Comparison of ENCODE assay signal across 9 cellular contexts in the genomic region with DNA sequence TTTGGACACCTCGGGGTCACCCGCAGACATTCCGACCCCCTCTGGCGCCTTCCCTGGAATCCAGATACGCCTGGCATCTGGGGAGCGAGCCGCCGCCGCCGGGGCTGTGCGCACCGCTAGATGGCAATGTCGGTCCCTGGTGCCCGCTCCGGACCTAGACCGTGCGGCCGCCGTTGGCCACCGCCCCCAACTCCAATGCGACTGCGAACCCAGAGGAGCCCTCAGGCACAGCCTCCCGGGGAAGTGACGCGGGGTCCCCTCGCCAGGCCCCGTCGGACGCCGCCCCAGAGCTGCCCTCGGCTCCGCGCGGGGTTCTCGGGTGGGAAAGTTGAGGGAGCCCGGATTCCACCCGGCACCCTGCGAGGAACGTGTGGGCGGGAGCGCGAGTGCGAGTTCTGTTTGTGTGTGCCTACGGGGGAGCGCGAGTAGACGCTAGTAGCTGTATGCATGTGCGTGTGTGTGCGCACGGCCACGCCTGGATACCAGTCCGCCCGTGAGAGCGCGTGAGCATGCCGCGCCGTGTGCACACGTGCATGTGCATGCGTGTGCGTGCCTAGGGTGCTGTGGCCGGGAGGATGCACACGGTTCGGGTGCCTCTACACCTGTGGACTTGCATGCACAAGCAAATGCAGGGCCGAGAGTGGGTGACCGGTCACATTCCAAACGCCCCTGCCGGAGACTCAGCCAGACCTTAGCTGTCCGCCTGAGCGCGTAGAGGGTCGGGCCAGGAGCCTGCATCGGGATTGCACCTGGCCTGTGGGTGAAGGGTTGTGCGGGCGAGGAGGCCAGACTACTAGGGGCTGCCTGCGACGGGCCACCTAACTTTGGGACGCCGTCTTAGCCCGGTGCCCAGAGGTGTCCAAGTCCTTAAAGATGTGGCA. TPM values are rescaled to one million over a fixed set of nuclear protein-coding genes. Genes with fewer than 3 reads are reported as not detected.
DNase-seq lines count a peak whose midpoint lies in the region; ATAC-seq and TF ChIP-seq lines count a peak whose summit lies in the region.
"Had no signal": no experiment of that assay in that cellular context is flagged by ENCODE, and none has a peak within 500 bp of the region (broad histone marks: within the 10 kb centered on the region; RNA-seq: fewer than 3 reads in every experiment).

No MANE protein-coding gene starts in this region.

- H3K23ac ChIP-seq in mesendoderm (ENCODE audit: low read length) = peak overlapping the region; percentile 92

- no peak overlapping the region for H3K4ac ChIP-seq in mesendoderm (ENCODE audit: low read depth, low read length)

- no peak overlapping the region for H3K27ac ChIP-seq in mesendoderm (ENCODE audit: low read depth, low read length)
- H3K27ac ChIP-seq: epithelial cell of prostate had no signal

- H3K4me1 ChIP-seq in endocrine pancreas (ENCODE audit: control insufficient read depth, insufficient read depth, low read length) = no peaks in the 10 kb centered on the region
- H3K4me1 ChIP-seq in mesendoderm (ENCODE audit: control insufficient read depth, low read depth, low read length) = peaks cover 6% of the 10 kb centered on the region

- H3K36me3 ChIP-seq in endocrine pancreas (ENCODE audit: control insufficient read depth, insufficient read depth, low read length) (no peaks in the 10 kb centered on the region), mesendoderm (ENCODE audit: control insufficient read depth, insufficient read depth, low read length) (no peaks in the 10 kb centered on the region)

- H3K27me3 ChIP-seq in endocrine pancreas (ENCODE audit: control insufficient read depth, insufficient read depth, low read length) (no peaks in the 10 kb centered on the region), mesendoderm (ENCODE audit: insufficient read depth, low read length, poor library complexity) (peaks cover 16% of the 10 kb centered on the region)

- H3K4me3 ChIP-seq in GM08714 (ENCODE audit: low read length) (peak overlapping the region; percentile 38; the same call in 1 of the 2 replicates), endocrine pancreas (ENCODE audit: control insufficient read depth, insufficient read depth, low read length) (no peak overlapping the region), mesendoderm (ENCODE audit: low read length) (no peak overlapping the region)

- no peak overlapping the region for H4K8ac ChIP-seq in mesendoderm (ENCODE audit: low read depth, low read length)

- H3K79me1 ChIP-seq in mesendoderm (ENCODE audit: low read length) = no peaks in the 10 kb centered on the region

- no peak overlapping the region for H2AK5ac ChIP-seq in mesendoderm (ENCODE audit: low read length)

- peak overlapping the region; percentile 44 for H3K56ac ChIP-seq in mesendoderm (ENCODE audit: low read length)

- CTCF ChIA-PET in HEK293T (lab: Yijun Ruan, JAX) = interaction anchor here (0.6 to 1.6 kb wide), 10 partner anchors 14 to 165 kb away, joined by 3 to 6 read pairs (median 4); no protein-coding TSS in a partner anchor

- no peak overlapping the region for H4K5ac ChIP-seq in mesendoderm (ENCODE audit: low read length)

- peak overlapping the region; percentile 44 for H3K4me2 ChIP-seq in mesendoderm (ENCODE audit: low read length)

- DNase-seq in HEK293T (ENCODE audit: extremely low spot score) (peak; percentile 83), NCI-H2171 (lab: John Stamatoyannopoulos, UW) (peak; percentile 58), mesendoderm (peak; percentile 85), amniotic stem cell (lab: John Stamatoyannopoulos, UW) (no peak)
- peak; percentile 68 for DNase-seq in activated CD4-positive, CD25-positive, alpha-beta regulatory T cell treated with anti-CD3 and anti-CD28 coated beads, Interleukin-2, amount 50 U/mL, for 72 hours
- DNase-seq in stimulated activated naive CD8-positive, alpha-beta T cell treated with anti-CD3 and anti-CD28 coated beads, Interleukin-15, Interleukin-2, amounts not matched to agents 100 U/mL and 50 U/mL, for 24 hours = peak; percentile 82

- POLR2A ChIA-PET in HEK293T (lab: Yijun Ruan, JAX) = interaction anchor here (1.5 kb wide), 1 partner anchor 147 kb away, joined by 6 read pairs; no protein-coding TSS in a partner anchor

- no peaks in the 10 kb centered on the region for H3K79me2 ChIP-seq in mesendoderm (ENCODE audit: control insufficient read depth, insufficient read depth, low read length)

- no peak overlapping the region for H2BK120ac ChIP-seq in mesendoderm (ENCODE audit: low read depth, low read length)

- no peaks in the 10 kb centered on the region for H3K9me3 ChIP-seq in endocrine pancreas (ENCODE audit: control insufficient read depth, low read length)

- H3K9ac ChIP-seq in endocrine pancreas (ENCODE audit: control insufficient read depth, insufficient read depth, low read length) = peak overlapping the region; percentile 5
- H3K9ac ChIP-seq in mesendoderm (ENCODE audit: low read length) = peak overlapping the region; percentile 6

- H2BK15ac ChIP-seq in mesendoderm (replicated peaks; ENCODE audit: low read depth) = no peak overlapping the region

- WGBS in mesendoderm (ENCODE audit: extremely low coverage, insufficient coverage, low lambda C conversion rate) = no CpG with 5 or more reads among the region's 80 CpGs

- no peak overlapping the region for H3K18ac ChIP-seq in mesendoderm (ENCODE audit: low read length)

- no peak overlapping the region for H2BK5ac ChIP-seq in mesendoderm (ENCODE audit: low read length)

- ATAC-seq in stimulated activated naive CD8-positive, alpha-beta T cell treated with anti-CD3 and anti-CD28 coated beads, Interleukin-15, Interleukin-2, amounts not matched to agents 100 U/mL and 50 U/mL, for 24 hours = peak; percentile 74

TF ChIP-seq in HEK293T, 16 proteins besides CTCF, POLR2A, EP300 and RAD21:
- no peak for TF ChIP-seq FOXM1 (IDR thresholded peaks at IDR 0.05; ENCODE audit: borderline replicate concordance)
- TF ChIP-seq BHLHE40 (IDR thresholded peaks at IDR 0.05; ENCODE audit: borderline replicate concordance) = no peak
- TF ChIP-seq TARDBP (IDR thresholded peaks at IDR 0.05) = no peak
- TF ChIP-seq NFRKB (IDR thresholded peaks at IDR 0.05) = no peak
- no peak for TF ChIP-seq ARNT (IDR thresholded peaks at IDR 0.05)
- TF ChIP-seq LEF1 (IDR thresholded peaks at IDR 0.05; ENCODE audit: borderline replicate concordance) = no peak
- no peak for TF ChIP-seq FOXA1 (IDR thresholded peaks at IDR 0.05)
- TF ChIP-seq, protein P1, sequence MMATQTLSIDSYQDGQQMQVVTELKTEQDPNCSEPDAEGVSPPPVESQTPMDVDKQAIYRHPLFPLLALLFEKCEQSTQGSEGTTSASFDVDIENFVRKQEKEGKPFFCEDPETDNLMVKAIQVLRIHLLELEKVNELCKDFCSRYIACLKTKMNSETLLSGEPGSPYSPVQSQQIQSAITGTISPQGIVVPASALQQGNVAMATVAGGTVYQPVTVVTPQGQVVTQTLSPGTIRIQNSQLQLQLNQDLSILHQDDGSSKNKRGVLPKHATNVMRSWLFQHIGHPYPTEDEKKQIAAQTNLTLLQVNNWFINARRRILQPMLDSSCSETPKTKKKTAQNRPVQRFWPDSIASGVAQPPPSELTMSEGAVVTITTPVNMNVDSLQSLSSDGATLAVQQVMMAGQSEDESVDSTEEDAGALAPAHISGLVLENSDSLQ (IDR thresholded peaks at IDR 0.05) = no peak
- TF ChIP-seq SUZ12 (IDR thresholded peaks at IDR 0.05) = no peak
- no peak for TF ChIP-seq HDGF (IDR thresholded peaks at IDR 0.05; ENCODE audit: borderline replicate concordance)
- no peak for TF ChIP-seq ELF4 (IDR thresholded peaks at IDR 0.05)
- TF ChIP-seq CTBP1 (IDR thresholded peaks at IDR 0.05; ENCODE audit: borderline replicate concordance) = no peak
- TF ChIP-seq SP1 (IDR thresholded peaks at IDR 0.05) = no peak
- TF ChIP-seq FOXK2 (IDR thresholded peaks at IDR 0.05) = no peak

RNA-seq across cellular contexts. Expression of a gene that starts 1.9 kb away (rescaled TPM):
- polyA plus RNA-seq in mesendoderm (2013, experiment 1 of 2) = 0.14 TPM
- polyA plus RNA-seq in mesendoderm (2013, experiment 2 of 2) = 0.15 TPM

RNA-seq across cellular contexts. Expression of a gene that starts 8.2 kb away (rescaled TPM):
- 371 TPM for polyA plus RNA-seq in mesendoderm (2013, experiment 1 of 2)
- polyA plus RNA-seq in mesendoderm (2013, experiment 2 of 2) = 374 TPM

RNA-seq across cellular contexts. Expression of a gene that starts 42.4 kb away (rescaled TPM):
- 67.4 TPM for polyA plus RNA-seq in mesendoderm (2013, experiment 1 of 2)
- 62.6 TPM for polyA plus RNA-seq in mesendoderm (2013, experiment 2 of 2)
